Comparison of ENCODE assay signal across 1 cellular context in the genomic region with DNA sequence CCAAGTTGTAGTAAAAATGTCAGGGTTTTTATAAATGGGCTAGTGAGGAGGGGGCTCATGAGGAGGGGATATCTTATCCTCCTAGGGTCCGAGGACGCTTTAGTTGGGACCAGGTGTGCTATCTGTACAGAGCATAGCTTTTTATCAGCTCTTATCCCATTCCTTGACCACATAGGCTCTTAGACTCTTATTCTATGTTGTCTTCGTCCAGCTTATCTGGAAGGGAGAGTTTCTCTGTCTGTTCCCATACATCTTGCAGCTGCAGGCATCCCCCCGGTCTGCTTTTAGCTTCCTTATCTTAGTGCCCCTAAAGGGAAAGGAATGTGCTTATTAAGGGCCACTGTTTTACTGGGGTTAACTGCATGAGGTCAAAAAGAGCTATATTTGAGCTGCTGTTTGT.
TF ChIP-seq lines count a peak whose summit lies in the region.

No MANE protein-coding gene starts in this region.

TF ChIP-seq in K562, 482 proteins besides CTCF, POLR2A, EP300 and RAD21 (continued from another document and continues in another):
- TF ChIP-seq, protein P1, sequence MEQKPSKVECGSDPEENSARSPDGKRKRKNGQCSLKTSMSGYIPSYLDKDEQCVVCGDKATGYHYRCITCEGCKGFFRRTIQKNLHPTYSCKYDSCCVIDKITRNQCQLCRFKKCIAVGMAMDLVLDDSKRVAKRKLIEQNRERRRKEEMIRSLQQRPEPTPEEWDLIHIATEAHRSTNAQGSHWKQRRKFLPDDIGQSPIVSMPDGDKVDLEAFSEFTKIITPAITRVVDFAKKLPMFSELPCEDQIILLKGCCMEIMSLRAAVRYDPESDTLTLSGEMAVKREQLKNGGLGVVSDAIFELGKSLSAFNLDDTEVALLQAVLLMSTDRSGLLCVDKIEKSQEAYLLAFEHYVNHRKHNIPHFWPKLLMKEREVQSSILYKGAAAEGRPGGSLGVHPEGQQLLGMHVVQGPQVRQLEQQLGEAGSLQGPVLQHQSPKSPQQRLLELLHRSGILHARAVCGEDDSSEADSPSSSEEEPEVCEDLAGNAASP (IDR thresholded peaks at IDR 0.05), result no peak
- TF ChIP-seq ZNF165 (CRISPR knock-in tag; IDR thresholded peaks at IDR 0.05; ENCODE audit: borderline replicate concordance) (no peak), IRF2 (CRISPR knock-in tag; IDR thresholded peaks at IDR 0.05) (no peak), NFIX (CRISPR knock-in tag; IDR thresholded peaks at IDR 0.05; ENCODE audit: low read depth) (no peak), NEUROD1 (IDR thresholded peaks at IDR 0.05; ENCODE audit: borderline replicate concordance, low read depth, low read length, partially characterized antibody) (no peak), CREBBP (IDR thresholded peaks at IDR 0.05; ENCODE audit: low read depth, low read length) (no peak), ZNF766 (CRISPR knock-in tag; conservative IDR thresholded peaks at IDR 0.05) (peak; percentile 88), RBM34 (IDR thresholded peaks at IDR 0.05; ENCODE audit: borderline replicate concordance, insufficient read depth, low read length) (no peak), RFX7 (CRISPR knock-in tag; IDR thresholded peaks at IDR 0.05) (no peak), TRIM24 (IDR thresholded peaks at IDR 0.05) (peak; percentile 98), HMG20A (CRISPR knock-in tag; conservative IDR thresholded peaks at IDR 0.05) (no peak), FOXA1 (IDR thresholded peaks at IDR 0.05; ENCODE audit: borderline replicate concordance) (no peak), HLTF (IDR thresholded peaks at IDR 0.05) (peak; percentile 70; the same call in 1 of the 2 replicates), NR1H2 (CRISPR knock-in tag; IDR thresholded peaks at IDR 0.05) (no peak), CC2D1A (IDR thresholded peaks at IDR 0.05) (peak; percentile 94; the same call in 1 of the 2 replicates), ATF1 (CRISPR knock-in tag; IDR thresholded peaks at IDR 0.05) (no peak), ATF1 (tag; IDR thresholded peaks at IDR 0.05) (no peak), MYBL2 (IDR thresholded peaks at IDR 0.05; ENCODE audit: low read depth) (no peak), MYBL2 (CRISPR knock-in tag; IDR thresholded peaks at IDR 0.05; ENCODE audit: borderline replicate concordance) (no peak), SRF (CRISPR knock-in tag; IDR thresholded peaks at IDR 0.05) (no peak), ZNF134 (CRISPR knock-in tag; conservative IDR thresholded peaks at IDR 0.05) (no peak), DMBX1 (CRISPR knock-in tag; IDR thresholded peaks at IDR 0.05; ENCODE audit: borderline replicate concordance) (peak; percentile 92), JUNB (CRISPR knock-in tag; conservative IDR thresholded peaks at IDR 0.05) (no peak), TAF1 (IDR thresholded peaks at IDR 0.05; ENCODE audit: control insufficient read depth, extremely low read depth, insufficient read depth, low read length, severe bottlenecking) (peak; percentile 22), JUND (IDR thresholded peaks at IDR 0.05; ENCODE audit: borderline replicate concordance, low read depth, low read length) (peak; percentile 32; the same call in 1 of the 2 replicates), JUND (tag; IDR thresholded peaks at IDR 0.05; ENCODE audit: borderline replicate concordance, low read depth, low read length) (peak; percentile 30; the same call in 1 of the 3 replicates), ESRRA (IDR thresholded peaks at IDR 0.05; ENCODE audit: borderline replicate concordance, low read depth) (peak; percentile 35; the same call in 1 of the 2 replicates), BCL6 (CRISPR knock-in tag; IDR thresholded peaks at IDR 0.05) (no peak), FOXJ2 (tag; IDR thresholded peaks at IDR 0.05) (no peak), CBX1 (IDR thresholded peaks at IDR 0.05; ENCODE audit: low read depth) (no peak), POLR2AphosphoS5 (IDR thresholded peaks at IDR 0.05; ENCODE audit: control insufficient read depth, insufficient read depth, low read depth, low read length) (peak; percentile 97), RBFOX2 (IDR thresholded peaks at IDR 0.05; ENCODE audit: low read depth, low read length) (no peak), RUNX1 (IDR thresholded peaks at IDR 0.05; ENCODE audit: low read depth) (0 out of 2 replicates have a peak, but pooled peaks have one; percentile 62), PTRF (tag; IDR thresholded peaks at IDR 0.05) (no peak)
- TF ChIP-seq, protein P2, sequence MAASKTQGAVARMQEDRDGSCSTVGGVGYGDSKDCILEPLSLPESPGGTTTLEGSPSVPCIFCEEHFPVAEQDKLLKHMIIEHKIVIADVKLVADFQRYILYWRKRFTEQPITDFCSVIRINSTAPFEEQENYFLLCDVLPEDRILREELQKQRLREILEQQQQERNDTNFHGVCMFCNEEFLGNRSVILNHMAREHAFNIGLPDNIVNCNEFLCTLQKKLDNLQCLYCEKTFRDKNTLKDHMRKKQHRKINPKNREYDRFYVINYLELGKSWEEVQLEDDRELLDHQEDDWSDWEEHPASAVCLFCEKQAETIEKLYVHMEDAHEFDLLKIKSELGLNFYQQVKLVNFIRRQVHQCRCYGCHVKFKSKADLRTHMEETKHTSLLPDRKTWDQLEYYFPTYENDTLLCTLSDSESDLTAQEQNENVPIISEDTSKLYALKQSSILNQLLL (CRISPR knock-in tag; IDR thresholded peaks at IDR 0.05; ENCODE audit: borderline replicate concordance), result no peak
- TF ChIP-seq, protein P3, sequence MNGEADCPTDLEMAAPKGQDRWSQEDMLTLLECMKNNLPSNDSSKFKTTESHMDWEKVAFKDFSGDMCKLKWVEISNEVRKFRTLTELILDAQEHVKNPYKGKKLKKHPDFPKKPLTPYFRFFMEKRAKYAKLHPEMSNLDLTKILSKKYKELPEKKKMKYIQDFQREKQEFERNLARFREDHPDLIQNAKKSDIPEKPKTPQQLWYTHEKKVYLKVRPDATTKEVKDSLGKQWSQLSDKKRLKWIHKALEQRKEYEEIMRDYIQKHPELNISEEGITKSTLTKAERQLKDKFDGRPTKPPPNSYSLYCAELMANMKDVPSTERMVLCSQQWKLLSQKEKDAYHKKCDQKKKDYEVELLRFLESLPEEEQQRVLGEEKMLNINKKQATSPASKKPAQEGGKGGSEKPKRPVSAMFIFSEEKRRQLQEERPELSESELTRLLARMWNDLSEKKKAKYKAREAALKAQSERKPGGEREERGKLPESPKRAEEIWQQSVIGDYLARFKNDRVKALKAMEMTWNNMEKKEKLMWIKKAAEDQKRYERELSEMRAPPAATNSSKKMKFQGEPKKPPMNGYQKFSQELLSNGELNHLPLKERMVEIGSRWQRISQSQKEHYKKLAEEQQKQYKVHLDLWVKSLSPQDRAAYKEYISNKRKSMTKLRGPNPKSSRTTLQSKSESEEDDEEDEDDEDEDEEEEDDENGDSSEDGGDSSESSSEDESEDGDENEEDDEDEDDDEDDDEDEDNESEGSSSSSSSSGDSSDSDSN (IDR thresholded peaks at IDR 0.05; ENCODE audit: borderline replicate concordance in 1 of 2, low read depth in 2 of 2, low read length in 2 of 2), result 0 out of 4 replicates have a peak, but pooled peaks of 1 of the 2 experiments have one; percentile 49
- TF ChIP-seq, protein P4, sequence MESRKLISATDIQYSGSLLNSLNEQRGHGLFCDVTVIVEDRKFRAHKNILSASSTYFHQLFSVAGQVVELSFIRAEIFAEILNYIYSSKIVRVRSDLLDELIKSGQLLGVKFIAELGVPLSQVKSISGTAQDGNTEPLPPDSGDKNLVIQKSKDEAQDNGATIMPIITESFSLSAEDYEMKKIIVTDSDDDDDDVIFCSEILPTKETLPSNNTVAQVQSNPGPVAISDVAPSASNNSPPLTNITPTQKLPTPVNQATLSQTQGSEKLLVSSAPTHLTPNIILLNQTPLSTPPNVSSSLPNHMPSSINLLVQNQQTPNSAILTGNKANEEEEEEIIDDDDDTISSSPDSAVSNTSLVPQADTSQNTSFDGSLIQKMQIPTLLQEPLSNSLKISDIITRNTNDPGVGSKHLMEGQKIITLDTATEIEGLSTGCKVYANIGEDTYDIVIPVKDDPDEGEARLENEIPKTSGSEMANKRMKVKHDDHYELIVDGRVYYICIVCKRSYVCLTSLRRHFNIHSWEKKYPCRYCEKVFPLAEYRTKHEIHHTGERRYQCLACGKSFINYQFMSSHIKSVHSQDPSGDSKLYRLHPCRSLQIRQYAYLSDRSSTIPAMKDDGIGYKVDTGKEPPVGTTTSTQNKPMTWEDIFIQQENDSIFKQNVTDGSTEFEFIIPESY (CRISPR knock-in tag; IDR thresholded peaks at IDR 0.05), result no peak
- TF ChIP-seq, protein P5, sequence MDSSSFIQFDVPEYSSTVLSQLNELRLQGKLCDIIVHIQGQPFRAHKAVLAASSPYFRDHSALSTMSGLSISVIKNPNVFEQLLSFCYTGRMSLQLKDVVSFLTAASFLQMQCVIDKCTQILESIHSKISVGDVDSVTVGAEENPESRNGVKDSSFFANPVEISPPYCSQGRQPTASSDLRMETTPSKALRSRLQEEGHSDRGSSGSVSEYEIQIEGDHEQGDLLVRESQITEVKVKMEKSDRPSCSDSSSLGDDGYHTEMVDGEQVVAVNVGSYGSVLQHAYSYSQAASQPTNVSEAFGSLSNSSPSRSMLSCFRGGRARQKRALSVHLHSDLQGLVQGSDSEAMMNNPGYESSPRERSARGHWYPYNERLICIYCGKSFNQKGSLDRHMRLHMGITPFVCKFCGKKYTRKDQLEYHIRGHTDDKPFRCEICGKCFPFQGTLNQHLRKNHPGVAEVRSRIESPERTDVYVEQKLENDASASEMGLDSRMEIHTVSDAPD (CRISPR knock-in tag; IDR thresholded peaks at IDR 0.05), result no peak
- TF ChIP-seq, protein P6, sequence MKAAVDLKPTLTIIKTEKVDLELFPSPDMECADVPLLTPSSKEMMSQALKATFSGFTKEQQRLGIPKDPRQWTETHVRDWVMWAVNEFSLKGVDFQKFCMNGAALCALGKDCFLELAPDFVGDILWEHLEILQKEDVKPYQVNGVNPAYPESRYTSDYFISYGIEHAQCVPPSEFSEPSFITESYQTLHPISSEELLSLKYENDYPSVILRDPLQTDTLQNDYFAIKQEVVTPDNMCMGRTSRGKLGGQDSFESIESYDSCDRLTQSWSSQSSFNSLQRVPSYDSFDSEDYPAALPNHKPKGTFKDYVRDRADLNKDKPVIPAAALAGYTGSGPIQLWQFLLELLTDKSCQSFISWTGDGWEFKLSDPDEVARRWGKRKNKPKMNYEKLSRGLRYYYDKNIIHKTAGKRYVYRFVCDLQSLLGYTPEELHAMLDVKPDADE (conservative IDR thresholded peaks at IDR 0.05; ENCODE audit: control insufficient read depth, low read depth, low read length), result no peak; the same call in 1 of the 2 replicates
- TF ChIP-seq, protein P7, sequence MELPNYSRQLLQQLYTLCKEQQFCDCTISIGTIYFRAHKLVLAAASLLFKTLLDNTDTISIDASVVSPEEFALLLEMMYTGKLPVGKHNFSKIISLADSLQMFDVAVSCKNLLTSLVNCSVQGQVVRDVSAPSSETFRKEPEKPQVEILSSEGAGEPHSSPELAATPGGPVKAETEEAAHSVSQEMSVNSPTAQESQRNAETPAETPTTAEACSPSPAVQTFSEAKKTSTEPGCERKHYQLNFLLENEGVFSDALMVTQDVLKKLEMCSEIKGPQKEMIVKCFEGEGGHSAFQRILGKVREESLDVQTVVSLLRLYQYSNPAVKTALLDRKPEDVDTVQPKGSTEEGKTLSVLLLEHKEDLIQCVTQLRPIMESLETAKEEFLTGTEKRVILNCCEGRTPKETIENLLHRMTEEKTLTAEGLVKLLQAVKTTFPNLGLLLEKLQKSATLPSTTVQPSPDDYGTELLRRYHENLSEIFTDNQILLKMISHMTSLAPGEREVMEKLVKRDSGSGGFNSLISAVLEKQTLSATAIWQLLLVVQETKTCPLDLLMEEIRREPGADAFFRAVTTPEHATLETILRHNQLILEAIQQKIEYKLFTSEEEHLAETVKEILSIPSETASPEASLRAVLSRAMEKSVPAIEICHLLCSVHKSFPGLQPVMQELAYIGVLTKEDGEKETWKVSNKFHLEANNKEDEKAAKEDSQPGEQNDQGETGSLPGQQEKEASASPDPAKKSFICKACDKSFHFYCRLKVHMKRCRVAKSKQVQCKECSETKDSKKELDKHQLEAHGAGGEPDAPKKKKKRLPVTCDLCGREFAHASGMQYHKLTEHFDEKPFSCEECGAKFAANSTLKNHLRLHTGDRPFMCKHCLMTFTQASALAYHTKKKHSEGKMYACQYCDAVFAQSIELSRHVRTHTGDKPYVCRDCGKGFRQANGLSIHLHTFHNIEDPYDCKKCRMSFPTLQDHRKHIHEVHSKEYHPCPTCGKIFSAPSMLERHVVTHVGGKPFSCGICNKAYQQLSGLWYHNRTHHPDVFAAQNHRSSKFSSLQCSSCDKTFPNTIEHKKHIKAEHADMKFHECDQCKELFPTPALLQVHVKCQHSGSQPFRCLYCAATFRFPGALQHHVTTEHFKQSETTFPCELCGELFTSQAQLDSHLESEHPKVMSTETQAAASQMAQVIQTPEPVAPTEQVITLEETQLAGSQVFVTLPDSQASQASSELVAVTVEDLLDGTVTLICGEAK (IDR thresholded peaks at IDR 0.05), result no peak
- TF ChIP-seq, protein P7 (CRISPR knock-in tag; IDR thresholded peaks at IDR 0.05), result no peak
